25 cellular contexts compared by ENCODE assay signal in the genomic region with DNA sequence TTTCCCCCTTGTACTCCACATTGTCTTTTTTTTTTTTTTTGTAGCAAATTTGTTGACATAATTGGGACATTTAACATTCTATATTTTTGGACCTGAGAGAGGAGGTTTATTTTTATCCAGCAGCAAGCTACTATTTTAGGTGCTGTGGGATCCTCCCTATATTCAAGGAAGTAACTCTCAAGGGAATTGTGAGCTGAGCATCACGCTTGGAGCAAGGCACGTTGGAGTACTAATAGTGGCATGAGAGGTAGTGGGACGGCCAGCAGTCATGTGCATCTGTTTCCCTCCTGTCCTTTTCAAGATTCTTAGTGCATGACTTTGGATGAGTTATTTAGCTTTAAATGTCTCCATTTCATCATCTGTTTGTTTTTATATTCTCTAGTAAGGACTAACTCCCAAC.
"Had no signal": no experiment of that assay in that cellular context is flagged by ENCODE, and none has a peak within 500 bp of the region (broad histone marks: within the 10 kb centered on the region; RNA-seq: fewer than 3 reads in every experiment).

No MANE protein-coding gene starts in this region.

- H3K4me3 ChIP-seq: hepatocyte, lung, mucosa of descending colon, neural progenitor cell, right lobe of liver, skin epidermis, spleen, suprapubic skin, thoracic aorta, tibial artery, upper lobe of right lung had no signal

- H3K27me3 ChIP-seq: hepatocyte, neural progenitor cell, neutrophil, right lobe of liver, spleen, suprapubic skin, tibial artery, upper lobe of right lung had no signal

- H3K9me3 ChIP-seq: mucosa of descending colon, neutrophil, right lobe of liver, suprapubic skin, thoracic aorta, tibial artery, upper lobe of right lung had no signal

- H3K36me3 ChIP-seq: neutrophil, right lobe of liver had no signal

- H2AFZ ChIP-seq: hepatocyte, neural progenitor cell, parathyroid adenoma had no signal

- H3K9ac ChIP-seq: neural progenitor cell, parathyroid adenoma had no signal

- H3K27ac ChIP-seq: hepatocyte, neural progenitor cell, neutrophil, parathyroid adenoma, right lobe of liver, skin epidermis, spleen, suprapubic skin, tibial artery, upper lobe of right lung had no signal

- DNase-seq: islet precursor cell; midbrain; mucosa of descending colon; naive B cell; natural killer cell; nephron progenitor cell; occipital lobe; retina; right lobe of liver; spleen; stimulated activated CD4-positive, alpha-beta T cell treated with anti-CD3 and anti-CD28 coated beads, Interleukin-4, amount 100 ng/mL, for 24 hours; stimulated activated naive CD4-positive, alpha-beta T cell; tibial artery; trophoblast cell; upper lobe of right lung had no signal

- H3K79me2 ChIP-seq: hepatocyte, parathyroid adenoma had no signal

- H3K4me2 ChIP-seq: hepatocyte, neural progenitor cell had no signal

- ATAC-seq: left lobe of liver; mucosa of descending colon; natural killer cell; right lobe of liver; stimulated activated effector memory CD8-positive, alpha-beta T cell treated with anti-CD3 and anti-CD28 coated beads, Interleukin-12 subunit alpha, Interleukin-12 subunit beta, amount 100 ng/mL, for 72 hours; upper lobe of right lung had no signal

- H3K4me1 ChIP-seq: neural progenitor cell, parathyroid adenoma, right lobe of liver, upper lobe of right lung had no signal
